In the genomic region with DNA sequence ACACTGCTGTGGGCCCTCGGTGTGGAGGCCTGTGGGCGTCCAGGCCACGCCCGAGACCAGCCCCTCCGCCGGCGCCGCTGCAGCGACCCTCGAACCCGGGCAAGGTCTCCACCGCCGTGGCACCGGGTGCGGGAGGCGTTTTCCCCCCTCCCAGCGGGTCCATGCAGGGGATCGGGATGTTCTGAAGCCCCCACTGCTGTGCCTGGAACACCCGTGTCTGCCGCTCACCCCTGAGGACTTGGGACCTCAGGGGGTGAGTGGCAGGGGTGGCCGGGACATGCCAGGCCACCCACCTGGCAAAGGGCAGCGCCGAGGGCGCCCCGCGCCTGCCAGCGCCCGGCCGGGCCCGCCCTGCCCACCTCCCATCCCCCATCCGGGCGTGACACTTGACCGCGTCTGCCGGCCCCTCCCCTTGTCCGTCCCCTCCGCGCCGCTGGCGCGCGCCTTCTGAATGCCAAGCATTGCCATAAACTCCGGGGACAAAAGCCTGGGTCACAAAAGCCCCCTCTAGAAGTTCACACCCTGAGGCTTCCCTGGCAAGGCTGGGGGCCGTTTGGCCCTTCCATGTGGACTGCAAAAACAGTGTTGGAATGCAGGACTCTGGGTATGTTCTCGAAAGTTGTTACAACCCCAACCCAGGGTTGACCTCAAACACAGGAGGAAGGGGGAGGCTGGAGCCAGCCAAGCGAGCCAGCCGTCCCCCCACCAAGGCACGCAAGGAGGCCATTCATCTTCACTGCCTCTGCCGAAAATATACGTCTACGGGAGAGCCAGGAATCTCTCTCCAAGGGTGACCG, we compare ENCODE assay signal across 8 cellular contexts. TPM values are rescaled to one million over a fixed set of nuclear protein-coding genes. Genes with fewer than 3 reads are reported as not detected.
DNase-seq lines count a peak whose midpoint lies in the region; ATAC-seq and TF ChIP-seq lines count a peak whose summit lies in the region.

No MANE protein-coding gene starts in this region.

- 55 to 60% methylated on average over 1 to 8 of the region's 52 CpGs for WGBS in gastroesophageal sphincter (ENCODE audit: low coverage in 1 of 2), 2 donors

- H3K36me3 Mint-ChIP-seq in Caco-2 (ENCODE audit: insufficient read depth, unreplicated experiment), result peaks cover 37% of the 10 kb centered on the region
- H3K36me3 Mint-ChIP-seq in activated T-cell treated with anti-CD3 and anti-CD28 coated beads, Interleukin-2, amount 50 U/mL, for 4 hours (ENCODE audit: insufficient read depth), result peaks cover 8% of the 10 kb centered on the region

- no peak for TF ChIP-seq CTCF in Caco-2 (IDR thresholded peaks at IDR 0.05; ENCODE audit: insufficient read depth in 1 of 2, low read depth in 1 of 2, low read length in 1 of 2, severe bottlenecking in 1 of 2, unreplicated experiment in 1 of 2)
- no peak for TF ChIP-seq CTCF in GM20000 (IDR thresholded peaks at IDR 0.05; ENCODE audit: extremely low read depth, missing control alignments)
- TF ChIP-seq CTCF in gastroesophageal sphincter (IDR thresholded peaks at IDR 0.05), result no peak

- no TSS peak for BruUV-seq in Caco-2 (replicated peaks; lab: Mats Ljungman, UMichigan)

- H2AFZ ChIP-seq in neuron (ENCODE audit: low read depth, low read length), result peak overlapping the region; percentile 40

- TF ChIP-seq POLR2A in gastroesophageal sphincter (IDR thresholded peaks at IDR 0.05), result no peak

- H3K27ac ChIP-seq in gastroesophageal sphincter, result peak overlapping the region; percentile 80 to 95 (median 95)

- H3K9me3 ChIP-seq in Caco-2 (no peaks in the 10 kb centered on the region), gastroesophageal sphincter (no peaks in the 10 kb centered on the region), neuron (ENCODE audit: low read length) (no peaks in the 10 kb centered on the region)

- H3K36me3 ChIP-seq in Caco-2 (ENCODE audit: control insufficient read depth, insufficient read depth, low read length) (no peaks in the 10 kb centered on the region), gastroesophageal sphincter (no peaks in the 10 kb centered on the region), neuron (ENCODE audit: insufficient read depth, low read length) (no peaks in the 10 kb centered on the region)

- peak; percentile 85 for DNase-seq in Caco-2
- DNase-seq in GM20000 (ENCODE audit: low spot score), result peak; percentile 72
- peak; percentile 50 for DNase-seq in M059J (ENCODE audit: low read depth)
- DNase-seq in activated T-cell treated with anti-CD3 and anti-CD28 coated beads, Interleukin-2, amount 50 U/mL, for 4 hours, result peak; percentile 5
- no peak for DNase-seq in GDM1 (lab: John Stamatoyannopoulos, UW)

- no peaks in the 10 kb centered on the region for H3K9me3 Mint-ChIP-seq in Caco-2 (ENCODE audit: unreplicated experiment)
- H3K9me3 Mint-ChIP-seq in activated T-cell treated with anti-CD3 and anti-CD28 coated beads, Interleukin-2, amount 50 U/mL, for 4 hours, result no peaks in the 10 kb centered on the region

- peak overlapping the region; percentile 84 for H3K4me3 Mint-ChIP-seq in Caco-2 (ENCODE audit: unreplicated experiment)
- peak overlapping the region; percentile 84 for H3K4me3 Mint-ChIP-seq in activated T-cell treated with anti-CD3 and anti-CD28 coated beads, Interleukin-2, amount 50 U/mL, for 4 hours

- no peak for TF ChIP-seq EP300 in gastroesophageal sphincter (IDR thresholded peaks at IDR 0.05)

- H3K27me3 ChIP-seq in Caco-2 (replicated peaks; ENCODE audit: control insufficient read depth, insufficient read depth, low read length) (no peaks in the 10 kb centered on the region), gastroesophageal sphincter (no peaks in the 10 kb centered on the region), neuron (ENCODE audit: insufficient read depth, low read length) (no peaks in the 10 kb centered on the region)

- peak overlapping the region; percentile 91 for H3K4me3 ChIP-seq in Caco-2 (ENCODE audit: low read depth, low read length)
- H3K4me3 ChIP-seq in gastroesophageal sphincter, result peak overlapping the region; percentile 31 to 80
- peak overlapping the region; percentile 74 for H3K4me3 ChIP-seq in neuron (ENCODE audit: low read length)

- H3K4me1 ChIP-seq in Caco-2 (peaks cover 30% of the 10 kb centered on the region), gastroesophageal sphincter (peaks cover 0 to 42% (median 0%) of the 10 kb centered on the region in 3 donors), neuron (ENCODE audit: insufficient read depth, low read length) (peaks cover 30% of the 10 kb centered on the region)

- H3K27ac Mint-ChIP-seq in Caco-2 (ENCODE audit: unreplicated experiment), result peak overlapping the region; percentile 84

- intact Hi-C loops in Caco-2 (cut with micrococcal nuclease; ENCODE audit: unreplicated experiment), result loop anchor here (2.0 kb wide), 1 partner anchor 24 kb away; no protein-coding TSS in a partner anchor

- ATAC-seq in activated T-cell treated with anti-CD3 and anti-CD28 coated beads, Interleukin-2, amount 50 U/mL, for 4 hours, result peak in 1 of 2 donors; percentile 28
- peak; percentile 56 for ATAC-seq in gastroesophageal sphincter
- ATAC-seq in GM21515 (IDR thresholded peaks at IDR 0.05; ENCODE audit: unreplicated experiment), result no peak

- POLR2A ChIA-PET in Caco-2 (lab: Charles Lee), result interaction anchor here (0.6 to 1.4 kb wide), 9 partner anchors 9 to 291 kb away, joined by 3 to 11 read pairs (median 4); a partner anchor contains a TSS

- no peaks in the 10 kb centered on the region for H3K27me3 Mint-ChIP-seq in Caco-2 (ENCODE audit: insufficient read depth, unreplicated experiment)
- H3K27me3 Mint-ChIP-seq in activated T-cell treated with anti-CD3 and anti-CD28 coated beads, Interleukin-2, amount 50 U/mL, for 4 hours (ENCODE audit: low read depth), result no peaks in the 10 kb centered on the region

- H3K4me1 Mint-ChIP-seq in Caco-2 (ENCODE audit: low read depth, unreplicated experiment), result peaks cover 7% of the 10 kb centered on the region
- H3K4me1 Mint-ChIP-seq in activated T-cell treated with anti-CD3 and anti-CD28 coated beads, Interleukin-2, amount 50 U/mL, for 4 hours (ENCODE audit: low read depth), result peaks cover 10% of the 10 kb centered on the region

- CTCF ChIA-PET in Caco-2 (lab: Charles Lee), result interaction anchor here (0.8 to 1.0 kb wide), 2 partner anchors 187 to 191 kb away, joined by 5 to 7 read pairs; no protein-coding TSS in a partner anchor

RNA-seq across cellular contexts. Expression of a gene that starts 0.8 kb away (rescaled TPM):
- 7.5 and 8.2 TPM in 2 replicates for total RNA-seq in Caco-2 (2022)
- total RNA-seq in M059J (2014; rRNA removed; shearing (Covaris generic)), result 0.32 and 0.47 TPM in 2 replicates
- under 1 TPM; 0.18 to 0.20 (median 0.19) TPM for total RNA-seq in activated T-cell treated with anti-CD3 and anti-CD28 coated beads, Interleukin-2, amount 50 U/mL, for 4 hours
- total RNA-seq in gastroesophageal sphincter, result 1 to 10 TPM in 3 of 4 donors, under 1 TPM in 1; 0.52 to 3.3 (median 1.4) TPM
